Comparison of ENCODE assay signal across 7 cellular contexts in genomic region chr12:126874427-126875026, GRCh38.
DNase-seq lines count a peak whose midpoint lies in the region; ATAC-seq, FAIRE-seq and TF ChIP-seq lines count a peak whose summit lies in the region.

No MANE protein-coding gene starts in this region.

- 28% methylated on average over 8 of the region's 8 CpGs for WGBS in lung, 2 donors

- H3K36me3 ChIP-seq in lung (ENCODE audit: control insufficient read depth in 2 of 2, insufficient read depth in 2 of 2, low read length in 2 of 2), result no peaks in the 10 kb centered on the region

- H3K27me3 ChIP-seq in lung (ENCODE audit: control insufficient read depth, insufficient read depth), result no peaks in the 10 kb centered on the region

- H3K4me1 ChIP-seq in lung (ENCODE audit: control insufficient read depth in 2 of 2, insufficient read depth in 2 of 2, low read length in 2 of 2), result no peaks in the 10 kb centered on the region

- H3K4me3 ChIP-seq in choroid plexus epithelial cell (ENCODE audit: low read depth, low read length), result no peak overlapping the region
- no peak overlapping the region for H3K4me3 ChIP-seq in lung

- peaks cover 0 to 2% of the 10 kb centered on the region in 2 donors for H3K9me3 ChIP-seq in lung (ENCODE audit: control insufficient read depth in 2 of 2, insufficient read depth in 1 of 2, low read length in 1 of 2)

- DNase-seq in GM12891 (ENCODE audit: insufficient read length, low spot score) (peak; percentile 61), NCI-H2107 treated with DMSO at 0.1 percent for 48 hours (lab: John Stamatoyannopoulos, UW; ENCODE audit: unreplicated experiment) (peak; percentile 6), choroid plexus epithelial cell (ENCODE audit: low read depth) (peak; percentile 4), lung (ENCODE audit: low spot score) (peak; percentile 48)
- DNase-seq in activated CD4-positive, alpha-beta T cell treated with anti-CD3 and anti-CD28 coated beads for 4 hours, result peak; percentile 37 to 56
- DNase-seq in stimulated activated CD8-positive, alpha-beta memory T cell treated with anti-CD3 and anti-CD28 coated beads, Interleukin-15, amount 100 ng/mL, for 4 hours (ENCODE audit: low read depth in 2 of 2), result peak; percentile 13 to 16

- no peak for TF ChIP-seq POLR2A in GM12891 (IDR thresholded peaks at IDR 0.05; ENCODE audit: low read depth, low read length)

- H3K27ac ChIP-seq in lung (ENCODE audit: low read depth in 1 of 2, low read length in 1 of 2), result no peak overlapping the region

- ATAC-seq in HG02678 (IDR thresholded peaks at IDR 0.05; ENCODE audit: unreplicated experiment) (peak; percentile 85), lung (ENCODE audit: insufficient read depth, low FRiP score) (no peak)

- peak; percentile 45 for TF ChIP-seq CTCF in choroid plexus epithelial cell (conservative IDR thresholded peaks at IDR 0.05; ENCODE audit: low read depth, low read length)
- peak; percentile 48 for TF ChIP-seq CTCF in lung (IDR thresholded peaks at IDR 0.05; ENCODE audit: control extremely low read depth, extremely low read depth)

- peak; percentile 26 for FAIRE-seq in GM12891 (lab: Jason Lieb, UNC)

TF ChIP-seq in GM12891, 5 proteins besides CTCF, POLR2A, EP300 and RAD21:
- TF ChIP-seq POU2F2 (IDR thresholded peaks at IDR 0.05; ENCODE audit: low read depth, low read length) (no peak), PAX5 (IDR thresholded peaks at IDR 0.05; ENCODE audit: insufficient read depth, low read length, severe bottlenecking) (no peak)

Comparison
In these comparisons a context has a peak if more than half of its experiments do, and no peak if none do; other contexts are left out.
1. DNase-seq: peak in every context shown above with its lines; median percentile 61 in GM12891; 48 in lung; 46 in activated CD4-positive, alpha-beta T cell treated with anti-CD3 and anti-CD28 coated beads for 4 hours; 14 in stimulated activated CD8-positive, alpha-beta memory T cell treated with anti-CD3 and anti-CD28 coated beads, Interleukin-15, amount 100 ng/mL, for 4 hours; 6 in NCI-H2107 treated with DMSO at 0.1 percent for 48 hours; 4 in choroid plexus epithelial cell.